ENCODE assay signal across 2 cellular contexts in genomic region chr2:204665771-204666170, GRCh38.
TF ChIP-seq lines count a peak whose summit lies in the region.

No MANE protein-coding gene starts in this region.

TF ChIP-seq in SK-N-SH treated with all-trans-retinoic acid at 6 μM for 48 hours, 23 proteins besides CTCF, POLR2A, EP300 and RAD21 (continued from another document):
- TF ChIP-seq ZNF565 (CRISPR knock-in tag; conservative IDR thresholded peaks at IDR 0.05; ENCODE audit: low read depth) (no peak), TCF4 (CRISPR knock-in tag; IDR thresholded peaks at IDR 0.05; ENCODE audit: borderline replicate concordance) (no peak), SNAI2 (CRISPR knock-in tag; IDR thresholded peaks at IDR 0.05) (no peak), ZNF8 (CRISPR knock-in tag; IDR thresholded peaks at IDR 0.05) (no peak), PPARA (CRISPR knock-in tag; IDR thresholded peaks at IDR 0.05; ENCODE audit: borderline replicate concordance) (no peak), BACH2 (CRISPR knock-in tag; IDR thresholded peaks at IDR 0.05; ENCODE audit: borderline replicate concordance) (no peak), GLIS3 (CRISPR knock-in tag; IDR thresholded peaks at IDR 0.05) (no peak), ZC3H10 (CRISPR knock-in tag; IDR thresholded peaks at IDR 0.05) (no peak), OSR1 (CRISPR knock-in tag; IDR thresholded peaks at IDR 0.05) (no peak), ZNF70 (CRISPR knock-in tag; IDR thresholded peaks at IDR 0.05) (no peak), PATZ1 (CRISPR knock-in tag; IDR thresholded peaks at IDR 0.05; ENCODE audit: borderline replicate concordance) (no peak), RARB (CRISPR knock-in tag; IDR thresholded peaks at IDR 0.05) (no peak), ARNTL (CRISPR knock-in tag; IDR thresholded peaks at IDR 0.05; ENCODE audit: borderline replicate concordance, low read depth) (no peak), ESRRG (CRISPR knock-in tag; IDR thresholded peaks at IDR 0.05) (no peak)
- TF ChIP-seq, protein P1, sequence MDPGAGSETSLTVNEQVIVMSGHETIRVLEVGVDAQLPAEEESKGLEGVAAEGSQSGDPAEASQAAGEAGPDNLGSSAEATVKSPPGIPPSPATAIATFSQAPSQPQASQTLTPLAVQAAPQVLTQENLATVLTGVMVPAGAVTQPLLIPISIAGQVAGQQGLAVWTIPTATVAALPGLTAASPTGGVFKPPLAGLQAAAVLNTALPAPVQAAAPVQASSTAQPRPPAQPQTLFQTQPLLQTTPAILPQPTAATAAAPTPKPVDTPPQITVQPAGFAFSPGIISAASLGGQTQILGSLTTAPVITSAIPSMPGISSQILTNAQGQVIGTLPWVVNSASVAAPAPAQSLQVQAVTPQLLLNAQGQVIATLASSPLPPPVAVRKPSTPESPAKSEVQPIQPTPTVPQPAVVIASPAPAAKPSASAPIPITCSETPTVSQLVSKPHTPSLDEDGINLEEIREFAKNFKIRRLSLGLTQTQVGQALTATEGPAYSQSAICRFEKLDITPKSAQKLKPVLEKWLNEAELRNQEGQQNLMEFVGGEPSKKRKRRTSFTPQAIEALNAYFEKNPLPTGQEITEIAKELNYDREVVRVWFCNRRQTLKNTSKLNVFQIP (CRISPR knock-in tag; IDR thresholded peaks at IDR 0.05; ENCODE audit: borderline replicate concordance, low read depth): no peak

TF ChIP-seq in HepG2, 621 proteins besides CTCF, POLR2A, EP300 and RAD21 (continued from another document):
- TF ChIP-seq, protein P2, sequence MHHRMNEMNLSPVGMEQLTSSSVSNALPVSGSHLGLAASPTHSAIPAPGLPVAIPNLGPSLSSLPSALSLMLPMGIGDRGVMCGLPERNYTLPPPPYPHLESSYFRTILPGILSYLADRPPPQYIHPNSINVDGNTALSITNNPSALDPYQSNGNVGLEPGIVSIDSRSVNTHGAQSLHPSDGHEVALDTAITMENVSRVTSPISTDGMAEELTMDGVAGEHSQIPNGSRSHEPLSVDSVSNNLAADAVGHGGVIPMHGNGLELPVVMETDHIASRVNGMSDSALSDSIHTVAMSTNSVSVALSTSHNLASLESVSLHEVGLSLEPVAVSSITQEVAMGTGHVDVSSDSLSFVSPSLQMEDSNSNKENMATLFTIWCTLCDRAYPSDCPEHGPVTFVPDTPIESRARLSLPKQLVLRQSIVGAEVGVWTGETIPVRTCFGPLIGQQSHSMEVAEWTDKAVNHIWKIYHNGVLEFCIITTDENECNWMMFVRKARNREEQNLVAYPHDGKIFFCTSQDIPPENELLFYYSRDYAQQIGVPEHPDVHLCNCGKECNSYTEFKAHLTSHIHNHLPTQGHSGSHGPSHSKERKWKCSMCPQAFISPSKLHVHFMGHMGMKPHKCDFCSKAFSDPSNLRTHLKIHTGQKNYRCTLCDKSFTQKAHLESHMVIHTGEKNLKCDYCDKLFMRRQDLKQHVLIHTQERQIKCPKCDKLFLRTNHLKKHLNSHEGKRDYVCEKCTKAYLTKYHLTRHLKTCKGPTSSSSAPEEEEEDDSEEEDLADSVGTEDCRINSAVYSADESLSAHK (CRISPR knock-in tag; IDR thresholded peaks at IDR 0.05; ENCODE audit: borderline replicate concordance): no peak
